21 cellular contexts compared by ENCODE assay signal in the genomic region with DNA sequence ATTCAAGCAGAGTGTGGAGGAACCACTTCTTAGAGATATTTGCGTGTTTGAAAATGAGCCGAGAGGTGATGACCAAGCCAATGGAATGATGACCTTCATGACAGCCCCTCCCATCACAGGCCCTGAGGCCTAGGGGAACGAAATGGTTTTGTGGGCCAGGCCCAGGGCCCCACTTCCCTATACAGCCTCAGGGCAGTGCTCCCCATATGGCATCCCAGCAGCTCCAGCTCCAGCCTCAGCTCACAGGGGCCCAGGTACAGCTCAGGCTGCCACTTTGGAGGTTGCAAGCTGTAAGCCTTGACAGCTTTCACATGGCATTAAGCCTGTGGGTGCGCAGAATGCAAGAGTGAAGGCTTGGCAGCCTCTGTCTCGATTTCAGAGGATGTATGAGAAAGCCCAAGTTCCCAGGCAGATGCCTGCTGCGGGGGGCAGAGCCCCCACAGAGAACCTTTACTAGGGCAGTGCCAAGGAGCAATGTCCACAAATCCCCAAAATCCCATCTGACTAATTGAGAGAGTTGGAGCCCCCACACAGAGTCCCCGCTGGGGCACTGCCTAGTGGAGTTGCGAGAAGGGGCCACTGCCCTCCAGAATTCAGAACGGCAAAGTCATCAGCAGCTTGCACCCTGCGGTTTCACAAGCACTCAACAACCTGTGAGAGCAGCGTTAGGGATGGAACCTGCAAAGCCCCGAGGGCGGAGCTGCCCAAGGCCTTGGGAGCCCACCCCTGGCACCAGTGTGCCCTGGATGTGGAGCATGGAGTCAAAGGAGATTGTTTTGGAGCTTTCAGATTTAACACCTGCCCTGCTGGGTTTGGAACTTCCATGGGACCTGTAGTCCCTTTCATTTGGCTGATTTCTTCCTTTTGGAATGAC. TPM values are rescaled to one million over a fixed set of nuclear protein-coding genes. Genes with fewer than 3 reads are reported as not detected.
DNase-seq lines count a peak whose midpoint lies in the region; ATAC-seq and TF ChIP-seq lines count a peak whose summit lies in the region.
"Had no signal": no experiment of that assay in that cellular context is flagged by ENCODE, and none has a peak within 500 bp of the region (broad histone marks: within the 10 kb centered on the region; RNA-seq: fewer than 3 reads in every experiment).

No MANE protein-coding gene starts in this region.

- TF ChIP-seq CTCF in cardiac muscle cell (IDR thresholded peaks at IDR 0.05; ENCODE audit: low read depth, low read length) (no peak), left ventricle myocardium inferior (IDR thresholded peaks at IDR 0.05; ENCODE audit: borderline replicate concordance) (no peak), HEK293 (tag by site-specific recombination; IDR thresholded peaks at IDR 0.05) (no peak), lower lobe of right lung (IDR thresholded peaks at IDR 0.05) (no peak), spleen (IDR thresholded peaks at IDR 0.05 in 8 of 11, conservative IDR thresholded peaks at IDR 0.05 in 3 of 11) (no peak), stomach (IDR thresholded peaks at IDR 0.05) (no peak)

- no peaks in the 10 kb centered on the region for H3K4me1 ChIP-seq in cardiac muscle cell (ENCODE audit: low read depth)
- H3K4me1 ChIP-seq in left ventricle myocardium inferior = peaks cover 4% of the 10 kb centered on the region
- H3K4me1 ChIP-seq in HEK293 (ENCODE audit: control insufficient read depth, insufficient read depth, low read length) = no peaks in the 10 kb centered on the region
- H3K4me1 ChIP-seq in lower lobe of right lung = peaks cover 7% of the 10 kb centered on the region
- peaks cover 6 to 11% (median 10%) of the 10 kb centered on the region in 6 donors for H3K4me1 ChIP-seq in spleen
- H3K4me1 ChIP-seq in stomach = peaks cover 0 to 8% (median 5%) of the 10 kb centered on the region in 4 donors

- DNase-seq in cardiac muscle cell (ENCODE audit: low read depth in 1 of 2, low spot score in 1 of 2) (no peak), left ventricle myocardium inferior (no peak), lower lobe of right lung (peak; percentile 19), spleen (peak; percentile 52), stomach (no peak)
- DNase-seq: Calu3; CD8-positive, alpha-beta T cell; GF-D8; H9; KBM-7; NCI-H1105; NCI-H1694; NCI-H2081 treated with DMSO at 0.1 percent for 48 hours; NCI-H510A; NCI-H748 treated with DMSO at 0.1 percent for 48 hours; NK-92 treated with Interleukin-12 subunit alpha and Interleukin-12 subunit beta, amount 100 ng/mL, for 24 hours; SHP77 treated with DMSO at 0.1 percent for 48 hours; SK-N-SH had no signal

- 87 to 90% (median 90%) methylated on average over 13 of the region's 13 CpGs for WGBS in spleen, 5 donors
- WGBS in stomach, 5 donors = 88 to 94% (median 91%) methylated on average over 10 to 13 of the region's 13 CpGs

- intact Hi-C loops in left ventricle myocardium inferior (cut with micrococcal nuclease) (no loop called here), lower lobe of right lung (cut with DNase I) (no loop called here), spleen (cut with DNase I; ENCODE audit: low total_unique reads) (no loop called here), stomach (cut with DNase I; ENCODE audit: low total_unique reads) (no loop called here)

- no peak overlapping the region for H3K4me3 ChIP-seq in cardiac muscle cell
- H3K4me3 ChIP-seq in left ventricle myocardium inferior = no peak overlapping the region
- H3K4me3 ChIP-seq in HEK293 (ENCODE audit: low read depth, low read length) = no peak overlapping the region
- no peak overlapping the region for H3K4me3 ChIP-seq in lower lobe of right lung
- H3K4me3 ChIP-seq in spleen = no peak overlapping the region
- H3K4me3 ChIP-seq in stomach = no peak overlapping the region

- ATAC-seq in lower lobe of right lung (peak in 1 of 2 donors; percentile 29), HG02763 (IDR thresholded peaks at IDR 0.05; ENCODE audit: unreplicated experiment) (no peak), GM18519 (IDR thresholded peaks at IDR 0.05; ENCODE audit: low FRiP score, unreplicated experiment) (no peak)
- ATAC-seq: CD8-positive, alpha-beta T cell had no signal

- H3K27me3 ChIP-seq in cardiac muscle cell (no peaks in the 10 kb centered on the region), left ventricle myocardium inferior (ENCODE audit: low read depth) (no peaks in the 10 kb centered on the region), lower lobe of right lung (ENCODE audit: low read depth) (no peaks in the 10 kb centered on the region), spleen (replicated peaks in 1 of 7) (no peaks in the 10 kb centered on the region), stomach (no peaks in the 10 kb centered on the region)

- H3K36me3 ChIP-seq in cardiac muscle cell (no peaks in the 10 kb centered on the region), left ventricle myocardium inferior (no peaks in the 10 kb centered on the region), HEK293 (ENCODE audit: control insufficient read depth in 2 of 2, insufficient read depth in 1 of 2, low read length in 2 of 2) (no peaks in the 10 kb centered on the region), lower lobe of right lung (no peaks in the 10 kb centered on the region), spleen (no peaks in the 10 kb centered on the region), stomach (no peaks in the 10 kb centered on the region)

- peak overlapping the region; percentile 83 for H3K27ac ChIP-seq in cardiac muscle cell
- H3K27ac ChIP-seq in left ventricle myocardium inferior (replicated peaks) = no peak overlapping the region
- no peak overlapping the region for H3K27ac ChIP-seq in HEK293 (ENCODE audit: extremely low read depth, low read depth, low read length)
- no peak overlapping the region for H3K27ac ChIP-seq in lower lobe of right lung
- no peak overlapping the region for H3K27ac ChIP-seq in spleen
- no peak overlapping the region for H3K27ac ChIP-seq in stomach

- CTCF ChIA-PET in HEK293 (lab: Yijun Ruan, JAX) = interaction anchor here (0.7 to 2.3 kb wide), 5 partner anchors 10 to 188 kb away, joined by 3 to 13 read pairs (median 4); no protein-coding TSS in a partner anchor

- POLR2A ChIA-PET in HEK293 (lab: Yijun Ruan, JAX) = interaction anchor here (0.7 to 0.8 kb wide), 2 partner anchors 10 to 17 kb away, joined by 3 to 4 read pairs; no protein-coding TSS in a partner anchor

- H3K9me3 ChIP-seq in cardiac muscle cell (ENCODE audit: low read depth) (no peaks in the 10 kb centered on the region), left ventricle myocardium inferior (replicated peaks) (peaks cover 21% of the 10 kb centered on the region), HEK293 (ENCODE audit: control insufficient read depth, insufficient read depth, low read depth, low read length) (no peaks in the 10 kb centered on the region), lower lobe of right lung (peaks cover 9% of the 10 kb centered on the region), spleen (peaks cover 0 to 33% (median 23%) of the 10 kb centered on the region in 8 donors), stomach (peaks cover 0 to 14% (median 5%) of the 10 kb centered on the region in 4 donors)
- H3K9me3 ChIP-seq: SK-N-SH had no signal

- TF ChIP-seq POLR2A in spleen (IDR thresholded peaks at IDR 0.05) (no peak), stomach (IDR thresholded peaks at IDR 0.05) (no peak)

- TF ChIP-seq EP300 in stomach (IDR thresholded peaks at IDR 0.05) = no peak

TF ChIP-seq in HEK293, 187 proteins besides CTCF, POLR2A, EP300 and RAD21 (continues in another document):
- TF ChIP-seq ZNF626 (tag by site-specific recombination; IDR thresholded peaks at IDR 0.05) (no peak), ZNF654 (tag by site-specific recombination; IDR thresholded peaks at IDR 0.05; ENCODE audit: low read depth) (no peak), ZNF148 (tag by site-specific recombination; IDR thresholded peaks at IDR 0.05; ENCODE audit: borderline replicate concordance) (no peak), SETDB1 (IDR thresholded peaks at IDR 0.05; ENCODE audit: insufficient read length, low read length) (no peak), ZSCAN30 (tag by site-specific recombination; IDR thresholded peaks at IDR 0.05) (0 out of 2 replicates have a peak, but pooled peaks have one; percentile 39), TRIM28 (IDR thresholded peaks at IDR 0.05; ENCODE audit: borderline replicate concordance, low read length) (no peak)

RNA-seq across cellular contexts. Expression of gene CHMP6, which starts 21.2 kb away (rescaled TPM):
- 35.5 and 41.4 TPM in 2 replicates for total RNA-seq in cardiac muscle cell
- 46.4 and 58.8 TPM in 2 replicates for polyA plus RNA-seq in cardiac muscle cell
- total RNA-seq in left ventricle myocardium inferior = 15.9 TPM
- total RNA-seq in lower lobe of right lung = 28.8 TPM
- total RNA-seq in spleen = 10 to 100 TPM; 23.0 to 35.7 (median 31.5) TPM
- polyA plus RNA-seq in spleen = 10 to 100 TPM; 24.0 to 41.1 (median 25.4) TPM
- 100 to 1,000 TPM in 1 of 5 donors, 10 to 100 TPM in 3, 1 to 10 TPM in 1; 5.4 to 117 (median 12.9) TPM for total RNA-seq in stomach
- polyA plus RNA-seq in stomach = 10 to 100 TPM; 23.6 to 30.5 (median 25.4) TPM

RNA-seq across cellular contexts. Expression of gene BAIAP2, which starts 22.1 kb away (rescaled TPM):
- 16.2 and 24.9 TPM in 2 replicates for total RNA-seq in cardiac muscle cell
- 22.4 and 22.5 TPM in 2 replicates for polyA plus RNA-seq in cardiac muscle cell
- 27.9 TPM for total RNA-seq in left ventricle myocardium inferior
- total RNA-seq in lower lobe of right lung = 119 TPM
- 10 to 100 TPM; 12.7 to 33.2 (median 23.4) TPM for total RNA-seq in spleen
- 10 to 100 TPM in 1 of 3 donors, 1 to 10 TPM in 2; 2.8 to 11.8 (median 4.4) TPM for polyA plus RNA-seq in spleen
- total RNA-seq in stomach = 100 to 1,000 TPM in 2 of 5 donors, 10 to 100 TPM in 3; 21.1 to 263 (median 96.9) TPM
- 10 to 100 TPM; 37.5 to 66.1 (median 46.6) TPM for polyA plus RNA-seq in stomach

Comparison
In these comparisons a context has a peak if more than half of its experiments do, and no peak if none do; other contexts are left out.
1. DNase-seq: peak in lower lobe of right lung (single experiment) and spleen (single experiment); none in cardiac muscle cell (0 of 2), left ventricle myocardium inferior (single experiment) and stomach (single experiment).